Comparison of ENCODE assay signal across 8 cellular contexts in genomic region chr2:201643216-201643651, GRCh38.
DNase-seq lines count a peak whose midpoint lies in the region; ATAC-seq lines count a peak whose summit lies in the region.

TSS of gene TMEM237 (minus strand) at chr2:201643503. CDS start at chr2:201643400, 103 bp downstream.

- peak within 1 kb of the TSS; percentile 74 for H3K27ac ChIP-seq in layer of hippocampus (ENCODE audit: low read depth, low read length)

- ATAC-seq in GM19043 (IDR thresholded peaks at IDR 0.05; ENCODE audit: low read depth, unreplicated experiment), result peak; percentile 49
- peak; percentile 43 for ATAC-seq in HG03342 (IDR thresholded peaks at IDR 0.05; ENCODE audit: unreplicated experiment)
- peak; percentile 33 for ATAC-seq in central memory CD8-positive, alpha-beta T cell (replicated peaks; ENCODE audit: extremely low read depth, poor library complexity, severe bottlenecking)

- H3K27me3 ChIP-seq in layer of hippocampus (ENCODE audit: control insufficient read depth, insufficient read depth, low read length), result no peaks in the 10 kb centered on the region

- no peaks in the 10 kb centered on the region for H3K27me3 Mint-ChIP-seq in central memory CD8-positive, alpha-beta T cell

- H3K4me3 Mint-ChIP-seq in central memory CD8-positive, alpha-beta T cell, result peak within 1 kb of the TSS; percentile 88

- peaks cover 8% of the 10 kb centered on the region for H3K36me3 Mint-ChIP-seq in central memory CD8-positive, alpha-beta T cell (ENCODE audit: insufficient read depth)

- DNase-seq in CD1c-positive myeloid dendritic cell (ENCODE audit: extremely low spot score), result peak; percentile 15
- DNase-seq in SW480 (ENCODE audit: low spot score), result peak; percentile 23
- no peak for DNase-seq in central memory CD8-positive, alpha-beta T cell (ENCODE audit: low spot score in 2 of 2)
- DNase-seq in stimulated activated CD8-positive, alpha-beta memory T cell treated with anti-CD3 and anti-CD28 coated beads, Interleukin-12 subunit alpha, Interleukin-12 subunit beta, amount 100 ng/mL, for 24 hours (ENCODE audit: extremely low read depth), result peak; percentile 15
- DNase-seq in NCI-H2029 treated with DMSO at 0.1 percent for 48 hours (lab: John Stamatoyannopoulos, UW), result no peak

- peak within 1 kb of the TSS; percentile 95 for H3K27ac Mint-ChIP-seq in central memory CD8-positive, alpha-beta T cell (ENCODE audit: low read depth)

- H3K9me3 Mint-ChIP-seq in central memory CD8-positive, alpha-beta T cell, result no peaks in the 10 kb centered on the region

- peaks cover 12% of the 10 kb centered on the region for H3K4me1 Mint-ChIP-seq in central memory CD8-positive, alpha-beta T cell

Comparison
In these comparisons a context has a peak if more than half of its experiments do, and no peak if none do; other contexts are left out.
1. DNase-seq: peak in CD1c-positive myeloid dendritic cell (single experiment), SW480 (single experiment) and stimulated activated CD8-positive, alpha-beta memory T cell treated with anti-CD3 and anti-CD28 coated beads, Interleukin-12 subunit alpha, Interleukin-12 subunit beta, amount 100 ng/mL, for 24 hours (single experiment); none in central memory CD8-positive, alpha-beta T cell (0 of 2) and NCI-H2029 treated with DMSO at 0.1 percent for 48 hours (single experiment).
2. Peak in every context shown above with its lines, with median percentiles within 50 percentile points of each other: ATAC-seq.